In the genomic region with DNA sequence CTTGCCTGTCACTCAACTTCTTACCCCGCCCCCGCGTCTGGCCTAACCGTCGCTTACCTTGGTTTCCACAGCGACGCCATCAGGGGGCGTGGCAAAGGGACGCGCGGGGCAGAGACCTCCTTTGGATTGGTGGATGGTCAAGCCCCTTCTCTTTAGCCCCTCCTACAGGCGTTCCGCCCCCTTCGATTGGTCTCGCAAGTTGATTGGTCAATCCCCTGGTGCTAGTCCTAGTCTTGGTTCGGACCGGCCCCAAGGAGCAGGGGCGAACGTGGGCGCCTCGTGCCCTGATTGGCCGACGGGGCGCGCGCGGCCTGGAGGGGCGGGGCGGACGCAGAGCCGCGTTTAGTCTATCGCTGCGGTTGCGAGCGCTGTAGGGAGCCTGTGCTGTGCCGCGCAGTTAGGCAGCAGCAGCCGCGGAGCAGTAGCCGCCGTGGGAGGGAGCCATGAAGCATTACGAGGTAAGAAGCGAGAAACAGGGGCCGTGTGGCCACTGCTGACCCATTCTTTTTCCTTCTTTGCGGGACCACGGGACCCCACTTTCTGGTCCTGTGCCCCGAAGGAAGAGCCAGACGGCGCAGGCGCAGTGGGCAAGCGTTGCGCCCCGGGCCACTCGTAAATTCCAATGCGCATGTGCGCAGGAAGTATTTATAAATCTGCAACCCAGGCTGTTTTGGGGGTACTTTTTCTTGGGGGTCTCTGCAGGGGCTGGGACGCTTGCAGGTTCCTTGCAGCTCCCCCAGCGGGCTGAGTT, we compare ENCODE assay signal across 8 cellular contexts. TPM values are rescaled to one million over a fixed set of nuclear protein-coding genes. Genes with fewer than 3 reads are reported as not detected.
DNase-seq lines count a peak whose midpoint lies in the region; TF ChIP-seq lines count a peak whose summit lies in the region.

A gene with protein sequence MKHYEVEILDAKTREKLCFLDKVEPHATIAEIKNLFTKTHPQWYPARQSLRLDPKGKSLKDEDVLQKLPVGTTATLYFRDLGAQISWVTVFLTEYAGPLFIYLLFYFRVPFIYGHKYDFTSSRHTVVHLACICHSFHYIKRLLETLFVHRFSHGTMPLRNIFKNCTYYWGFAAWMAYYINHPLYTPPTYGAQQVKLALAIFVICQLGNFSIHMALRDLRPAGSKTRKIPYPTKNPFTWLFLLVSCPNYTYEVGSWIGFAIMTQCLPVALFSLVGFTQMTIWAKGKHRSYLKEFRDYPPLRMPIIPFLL (plus strand): TSS at position 341 of the 751 bp plus-strand sequence. CDS start 103 bp downstream, at position 444.

- H2BK5ac ChIP-seq in neuronal stem cell (ENCODE audit: low read length): peak within 1 kb of the TSS; percentile 89

- TF ChIP-seq CTCF in HFF-Myc (IDR thresholded peaks at IDR 0.05; ENCODE audit: low read depth, low read length, missing control alignments) (no peak), subcutaneous adipose tissue (IDR thresholded peaks at IDR 0.05; ENCODE audit: low read depth) (no peak)

- DNase-seq in GM03348 (ENCODE audit: low spot score) (peak; percentile 99), HFF-Myc (ENCODE audit: extremely low read depth, low read depth) (peak; percentile 100), NAMALWA (ENCODE audit: low spot score) (peak; percentile 100), SK-N-DZ (ENCODE audit: low spot score) (peak; percentile 100), foreskin melanocyte (peak; percentile 99), neuronal stem cell (ENCODE audit: low spot score) (peak; percentile 100)
- peak; percentile 100 for DNase-seq in activated naive CD4-positive, alpha-beta T cell treated with anti-CD3 and anti-CD28 coated beads for 36 hours

- H3K4me1 Mint-ChIP-seq in activated naive CD4-positive, alpha-beta T cell treated with anti-CD3 and anti-CD28 coated beads for 36 hours (ENCODE audit: low read depth): peaks cover 43% of the 10 kb centered on the region

- no peak within 1 kb of the TSS for H2BK12ac ChIP-seq in neuronal stem cell (ENCODE audit: low read length)

- WGBS in neuronal stem cell (ENCODE audit: extremely low coverage in 2 of 2, insufficient read length in 2 of 2, insufficient replicate concordance in 1 of 2), 2 donors: no CpG with 5 or more reads among the region's 59 CpGs

- H2AK5ac ChIP-seq in neuronal stem cell (ENCODE audit: low read depth, low read length): peak within 1 kb of the TSS; percentile 8

- no peak within 1 kb of the TSS for H3K4ac ChIP-seq in neuronal stem cell (ENCODE audit: low read length)

- H4K8ac ChIP-seq in neuronal stem cell (ENCODE audit: low read depth, low read length): no peak within 1 kb of the TSS

- CTCF ChIA-PET in activated naive CD4-positive, alpha-beta T cell treated with anti-CD3 and anti-CD28 coated beads for 36 hours (lab: Charles Lee): no interaction called here

- peak within 1 kb of the TSS; percentile 76 for H3K23ac ChIP-seq in neuronal stem cell (ENCODE audit: low read depth, low read length, poor library complexity)

- H3K18ac ChIP-seq in neuronal stem cell (ENCODE audit: low read length): peak within 1 kb of the TSS; percentile 93

- peaks cover 6% of the 10 kb centered on the region for H3K79me1 ChIP-seq in neuronal stem cell (ENCODE audit: low read depth, low read length)

- peak within 1 kb of the TSS; percentile 74 for H3K4me2 ChIP-seq in neuronal stem cell (ENCODE audit: insufficient read depth, low read length, poor library complexity, severe bottlenecking)

- H3K9ac ChIP-seq in neuronal stem cell (ENCODE audit: low read depth, low read length, poor library complexity): peak within 1 kb of the TSS; percentile 96

- peak within 1 kb of the TSS; percentile 81 for H3K27ac ChIP-seq in neuronal stem cell (replicated peaks; ENCODE audit: low read length)

- intact Hi-C loops in activated naive CD4-positive, alpha-beta T cell treated with anti-CD3 and anti-CD28 coated beads for 36 hours (cut with micrococcal nuclease): loop anchor here (1.0 kb wide), 2 partner anchors 11 to 43 kb away; a partner anchor contains a TSS

- H3K27me3 ChIP-seq in neuronal stem cell (ENCODE audit: control insufficient read depth in 3 of 3, insufficient read depth in 3 of 3, low read depth in 1 of 3, low read length in 3 of 3): no peaks in the 10 kb centered on the region

- peak within 1 kb of the TSS; percentile 94 for H2AFZ ChIP-seq in neuronal stem cell (ENCODE audit: low read length)

- no peaks in the 10 kb centered on the region for H3K9me3 Mint-ChIP-seq in activated naive CD4-positive, alpha-beta T cell treated with anti-CD3 and anti-CD28 coated beads for 36 hours

- peaks cover 0 to 16% of the 10 kb centered on the region in 2 donors for H3K36me3 ChIP-seq in neuronal stem cell (replicated peaks in 1 of 2; ENCODE audit: control insufficient read depth in 2 of 2, insufficient read depth in 2 of 2, low read length in 2 of 2)

- peak within 1 kb of the TSS; percentile 99 for H3K4me3 Mint-ChIP-seq in activated naive CD4-positive, alpha-beta T cell treated with anti-CD3 and anti-CD28 coated beads for 36 hours

- H3K9me3 ChIP-seq in neuronal stem cell (replicated peaks in 1 of 2; ENCODE audit: control insufficient read depth in 2 of 2, insufficient read depth in 1 of 2, low read depth in 1 of 2, low read length in 2 of 2): no peaks in the 10 kb centered on the region

- no peak within 1 kb of the TSS for H2BK120ac ChIP-seq in neuronal stem cell (ENCODE audit: low read depth, low read length)

- peaks cover 2% of the 10 kb centered on the region for H3K36me3 Mint-ChIP-seq in activated naive CD4-positive, alpha-beta T cell treated with anti-CD3 and anti-CD28 coated beads for 36 hours (ENCODE audit: low read depth)

- peak within 1 kb of the TSS; percentile 19 for H2BK15ac ChIP-seq in neuronal stem cell (ENCODE audit: low read length)

- no peak within 1 kb of the TSS for H4K91ac ChIP-seq in neuronal stem cell (ENCODE audit: low read depth, low read length, poor library complexity)

- H3K4me3 ChIP-seq in HFF-Myc (replicated peaks; ENCODE audit: low read depth, low read length) (peak within 1 kb of the TSS; percentile 80), neuronal stem cell (ENCODE audit: low read length in 2 of 2) (peak within 1 kb of the TSS; percentile 80 to 94)

- no peaks in the 10 kb centered on the region for H3K27me3 Mint-ChIP-seq in activated naive CD4-positive, alpha-beta T cell treated with anti-CD3 and anti-CD28 coated beads for 36 hours (ENCODE audit: low read depth)

- peak within 1 kb of the TSS; percentile 94 for H3K27ac Mint-ChIP-seq in activated naive CD4-positive, alpha-beta T cell treated with anti-CD3 and anti-CD28 coated beads for 36 hours

- H3K14ac ChIP-seq in neuronal stem cell (ENCODE audit: low read length): peak within 1 kb of the TSS; percentile 12

- peaks cover 1 to 4% of the 10 kb centered on the region in 2 donors for H3K4me1 ChIP-seq in neuronal stem cell (ENCODE audit: control insufficient read depth in 2 of 2, insufficient read depth in 1 of 2, low read depth in 1 of 2, low read length in 2 of 2)

RNA-seq across cellular contexts. Expression of the gene that starts here (rescaled TPM):
- 72.0 and 77.8 TPM in 2 replicates for polyA plus RNA-seq in SK-N-DZ (2014; cell fraction: cytosol; rRNA removed)
- 85.0 and 86.2 TPM in 2 replicates for polyA plus RNA-seq in SK-N-DZ (2014; cell fraction: nucleus; rRNA removed)
- total RNA-seq in activated naive CD4-positive, alpha-beta T cell treated with anti-CD3 and anti-CD28 coated beads for 36 hours: 100 to 1,000 TPM; 102 to 105 TPM
- 225 TPM for polyA plus RNA-seq in neuronal stem cell (2013, experiment 1 of 2)
- polyA plus RNA-seq in neuronal stem cell (2013, experiment 2 of 2): 213 TPM
- total RNA-seq in subcutaneous adipose tissue: 10 to 100 TPM; 36.8 to 86.7 (median 62.4) TPM

Comparison
In these comparisons a context has a peak if more than half of its experiments do, and no peak if none do; other contexts are left out.
1. Peak in every context shown above with its lines: DNase-seq, H3K4me3 ChIP-seq and H3K27ac ChIP-seq.